16 cellular contexts compared by ENCODE assay signal in genomic region chr18:79915161-79916127, GRCh38. TPM values are rescaled to one million over a fixed set of nuclear protein-coding genes. Genes with fewer than 3 reads are reported as not detected.
DNase-seq lines count a peak whose midpoint lies in the region; ATAC-seq, FAIRE-seq and TF ChIP-seq lines count a peak whose summit lies in the region.
"Had no signal": no experiment of that assay in that cellular context is flagged by ENCODE, and none has a peak within 500 bp of the region (broad histone marks: within the 10 kb centered on the region; RNA-seq: fewer than 3 reads in every experiment).

No MANE protein-coding gene starts in this region.

- TF ChIP-seq CTCF in GM12878 (IDR thresholded peaks at IDR 0.05 in 2 of 3, conservative IDR thresholded peaks at IDR 0.05 in 1 of 3; ENCODE audit: control insufficient read depth in 2 of 3, extremely low read depth in 1 of 3, insufficient read depth in 1 of 3, low read depth in 3 of 3, low read length in 3 of 3): no peak
- TF ChIP-seq CTCF in testis (IDR thresholded peaks at IDR 0.05): no peak
- TF ChIP-seq CTCF in ascending aorta (IDR thresholded peaks at IDR 0.05): no peak

- H2AFZ ChIP-seq in GM12878 (ENCODE audit: control insufficient read depth, low read depth, low read length): no peak overlapping the region

- H3K36me3 ChIP-seq in GM12878 (ENCODE audit: control insufficient read depth in 2 of 2, insufficient read depth in 2 of 2, low read length in 1 of 2) (peaks cover 0 to 23% of the 10 kb centered on the region in 2 experiments; a peak in 3 of 4 replicates), testis (ENCODE audit: low read depth, missing control alignments) (no peaks in the 10 kb centered on the region), ascending aorta (peaks cover 34 to 68% of the 10 kb centered on the region in 2 donors)

- no peak overlapping the region for H3K9ac ChIP-seq in GM12878 (ENCODE audit: control insufficient read depth, insufficient read depth, low read length)

- no peaks in the 10 kb centered on the region for H4K20me1 ChIP-seq in GM12878 (ENCODE audit: control insufficient read depth, insufficient read depth)

- no peak overlapping the region for H3K4me2 ChIP-seq in GM12878 (ENCODE audit: control insufficient read depth, insufficient read depth)

- no peaks in the 10 kb centered on the region for H3K27me3 Mint-ChIP-seq in activated naive CD8-positive, alpha-beta T cell treated with anti-CD3 and anti-CD28 coated beads, Interleukin-2, amount 10 ng/mL, durations not matched to agents 7 days and 5 days
- H3K27me3 Mint-ChIP-seq in activated naive CD8-positive, alpha-beta T cell treated with anti-CD3 and anti-CD28 coated beads, Interleukin-2, amount 50 U/mL, for 24 hours: no peaks in the 10 kb centered on the region

- H3K27ac ChIP-seq in GM12878 (ENCODE audit: control insufficient read depth, insufficient read depth) (no peak overlapping the region), testis (no peak overlapping the region), ascending aorta (no peak overlapping the region)
- H3K27ac ChIP-seq: right lobe of liver, VCaP had no signal

- DNase-seq in activated naive CD8-positive, alpha-beta T cell treated with anti-CD3 and anti-CD28 coated beads, Interleukin-2, amount 10 ng/mL, durations not matched to agents 7 days and 5 days: peak; percentile 28
- DNase-seq in activated naive CD8-positive, alpha-beta T cell treated with anti-CD3 and anti-CD28 coated beads, Interleukin-2, amount 50 U/mL, for 24 hours: no peak
- DNase-seq in GM12878 (ENCODE audit: low read depth, low spot score): no peak
- no peak for DNase-seq in left lobe of liver (ENCODE audit: low spot score)
- peak; percentile 13 for DNase-seq in testis
- DNase-seq in activated T-cell treated with anti-CD3 and anti-CD28 coated beads, Interleukin-2, amount 50 U/mL, for 48 hours: no peak
- no peak for DNase-seq in ascending aorta (ENCODE audit: low spot score in 2 of 2)
- no peak for DNase-seq in NCI-H526 (lab: John Stamatoyannopoulos, UW)
- DNase-seq: Caco-2; left cardiac atrium; right lobe of liver; stimulated activated CD4-positive, alpha-beta T cell treated with anti-CD3 and anti-CD28 coated beads, Interleukin-4, amount 100 ng/mL, for 24 hours had no signal

- no peak for TF ChIP-seq EP300 in GM12878 (IDR thresholded peaks at IDR 0.05; ENCODE audit: borderline replicate concordance in 1 of 2, control insufficient read depth in 1 of 2, low read depth in 2 of 2, low read length in 2 of 2)

- peaks cover 45% of the 10 kb centered on the region for H3K36me3 Mint-ChIP-seq in activated naive CD8-positive, alpha-beta T cell treated with anti-CD3 and anti-CD28 coated beads, Interleukin-2, amount 10 ng/mL, durations not matched to agents 7 days and 5 days
- H3K36me3 Mint-ChIP-seq in activated naive CD8-positive, alpha-beta T cell treated with anti-CD3 and anti-CD28 coated beads, Interleukin-2, amount 50 U/mL, for 24 hours (ENCODE audit: low read depth): peaks cover 23% of the 10 kb centered on the region

- peaks cover 5% of the 10 kb centered on the region; the same call in 1 of the 3 replicates for H3K9me3 ChIP-seq in GM12878 (replicated peaks; ENCODE audit: control insufficient read depth, insufficient read depth, low read length)
- H3K9me3 ChIP-seq in testis: no peaks in the 10 kb centered on the region
- H3K9me3 ChIP-seq in ascending aorta: no peaks in the 10 kb centered on the region
- H3K9me3 ChIP-seq: Caco-2, right lobe of liver had no signal

- H3K9me3 Mint-ChIP-seq in activated naive CD8-positive, alpha-beta T cell treated with anti-CD3 and anti-CD28 coated beads, Interleukin-2, amount 10 ng/mL, durations not matched to agents 7 days and 5 days: peaks cover under 1% of the 10 kb centered on the region
- H3K9me3 Mint-ChIP-seq in activated naive CD8-positive, alpha-beta T cell treated with anti-CD3 and anti-CD28 coated beads, Interleukin-2, amount 50 U/mL, for 24 hours: no peaks in the 10 kb centered on the region

- in situ Hi-C loops in GM12878 (cut with MboI): no loop called here

- 93% methylated on average over 40 of the region's 50 CpGs for WGBS in GM12878 (ENCODE audit: insufficient coverage, insufficient replicate concordance, low lambda C conversion rate, missing lambda C conversion rate)
- 91 to 92% methylated on average over 27 to 50 of the region's 50 CpGs for WGBS in testis, 2 donors

- H3K4me3 ChIP-seq in GM12878 (no peak overlapping the region), testis (no peak overlapping the region), ascending aorta (no peak overlapping the region)
- H3K4me3 ChIP-seq: right lobe of liver had no signal

- H3K4me1 ChIP-seq in GM12878 (ENCODE audit: control insufficient read depth, insufficient read depth, low read length) (no peaks in the 10 kb centered on the region), testis (no peaks in the 10 kb centered on the region), ascending aorta (no peaks in the 10 kb centered on the region)
- H3K4me1 ChIP-seq: Caco-2, right lobe of liver had no signal

- CTCF ChIA-PET in GM12878 (lab: Yijun Ruan, JAX): no interaction called here

- peaks cover 27% of the 10 kb centered on the region for H3K4me1 Mint-ChIP-seq in activated naive CD8-positive, alpha-beta T cell treated with anti-CD3 and anti-CD28 coated beads, Interleukin-2, amount 10 ng/mL, durations not matched to agents 7 days and 5 days
- H3K4me1 Mint-ChIP-seq in activated naive CD8-positive, alpha-beta T cell treated with anti-CD3 and anti-CD28 coated beads, Interleukin-2, amount 50 U/mL, for 24 hours: peaks cover 28% of the 10 kb centered on the region

- H3K27ac Mint-ChIP-seq in activated naive CD8-positive, alpha-beta T cell treated with anti-CD3 and anti-CD28 coated beads, Interleukin-2, amount 10 ng/mL, durations not matched to agents 7 days and 5 days: no peak overlapping the region
- no peak overlapping the region for H3K27ac Mint-ChIP-seq in activated naive CD8-positive, alpha-beta T cell treated with anti-CD3 and anti-CD28 coated beads, Interleukin-2, amount 50 U/mL, for 24 hours

- peak; percentile 36; the same call in 1 of the 2 replicates for TF ChIP-seq POLR2A in GM12878 (IDR thresholded peaks at IDR 0.05; ENCODE audit: low read depth, low read length)
- no peak for TF ChIP-seq POLR2A in testis (IDR thresholded peaks at IDR 0.05)

- H3K27me3 ChIP-seq in GM12878 (replicated peaks in 1 of 2; ENCODE audit: control insufficient read depth in 2 of 2, insufficient read depth in 2 of 2, low read length in 1 of 2) (no peaks in the 10 kb centered on the region), testis (no peaks in the 10 kb centered on the region), ascending aorta (no peaks in the 10 kb centered on the region)
- H3K27me3 ChIP-seq: right lobe of liver had no signal

- H3K79me2 ChIP-seq in GM12878 (ENCODE audit: control insufficient read depth, insufficient read depth, low read length): no peaks in the 10 kb centered on the region

- ATAC-seq in activated naive CD8-positive, alpha-beta T cell treated with anti-CD3 and anti-CD28 coated beads, Interleukin-2, amount 10 ng/mL, durations not matched to agents 7 days and 5 days (ENCODE audit: low read depth): no peak
- ATAC-seq in activated naive CD8-positive, alpha-beta T cell treated with anti-CD3 and anti-CD28 coated beads, Interleukin-2, amount 50 U/mL, for 24 hours: no peak
- ATAC-seq in GM12878: no peak
- ATAC-seq in left lobe of liver: peak; percentile 5
- ATAC-seq: esophagus mucosa had no signal

- SMC1A ChIA-PET in GM12878 (lab: Charles Lee; ENCODE audit: uncharacterized antibody, unreplicated experiment): no interaction called here

- no peak for FAIRE-seq in GM12878 (lab: Jason Lieb, UNC)
- FAIRE-seq: colon, H54 had no signal

- no TSS peak for BruUV-seq in GM12878 (replicated peaks; lab: Mats Ljungman, UMichigan)

- RAD21 ChIA-PET in GM12878 (lab: Charles Lee; ENCODE audit: unreplicated experiment): no interaction called here

- POLR2A ChIA-PET in activated naive CD8-positive, alpha-beta T cell treated with anti-CD3 and anti-CD28 coated beads, Interleukin-2, amount 10 ng/mL, durations not matched to agents 7 days and 5 days (lab: Charles Lee): no interaction called here
- POLR2A ChIA-PET in GM12878 (lab: Charles Lee): no interaction called here

- no peak for TF ChIP-seq RAD21 in GM12878 (IDR thresholded peaks at IDR 0.05; ENCODE audit: insufficient read depth, low read depth, low read length)

- no peak overlapping the region for H3K4me3 Mint-ChIP-seq in activated naive CD8-positive, alpha-beta T cell treated with anti-CD3 and anti-CD28 coated beads, Interleukin-2, amount 10 ng/mL, durations not matched to agents 7 days and 5 days
- H3K4me3 Mint-ChIP-seq in activated naive CD8-positive, alpha-beta T cell treated with anti-CD3 and anti-CD28 coated beads, Interleukin-2, amount 50 U/mL, for 24 hours: no peak overlapping the region

- intact Hi-C loops in GM12878 (cut with micrococcal nuclease; ENCODE audit: unreplicated experiment) (no loop called here), testis (cut with DNase I; ENCODE audit: low total_unique reads) (no loop called here), ascending aorta (cut with DNase I) (no loop called here)

RNA-seq across cellular contexts. Expression of gene SLC66A2, which starts 36.0 kb away (rescaled TPM):
- 10 to 100 TPM; 29.0 to 29.2 TPM for total RNA-seq in activated naive CD8-positive, alpha-beta T cell treated with anti-CD3 and anti-CD28 coated beads, Interleukin-2, amount 10 ng/mL, durations not matched to agents 7 days and 5 days
- 51.8 and 53.7 TPM in 2 replicates for total RNA-seq in GM12878 (2013; cell fraction: nucleolus; rRNA removed)
- 36.7 and 40.2 TPM in 2 replicates for total RNA-seq in GM12878 (2014; rRNA removed)
- total RNA-seq in GM12878 (2014; rRNA removed; fragmentation: Illumina TruSeq; extraction: Trizol): 12.3 TPM in 2 replicates
- total RNA-seq in GM12878 (2021): 41.0 and 42.5 TPM in 2 replicates
- 9.6 TPM for polyA plus RNA-seq in GM12878 (2011; ENCODE audit: low read depth)
- 9.4 and 17.3 TPM in 2 replicates for polyA plus RNA-seq in GM12878 (2011; rRNA removed)
- 36.4 and 51.0 TPM in 2 replicates for polyA plus RNA-seq in GM12878 (2011; cell fraction: cytosol; rRNA removed)
- 60.7 and 67.9 TPM in 2 replicates for polyA plus RNA-seq in GM12878 (2011; cell fraction: nucleus; rRNA removed)
- 30.5 and 32.0 TPM in 2 replicates for polyA plus RNA-seq in GM12878 (2012)
- polyA plus RNA-seq in GM12878 (2014; fragmentation: Illumina TruSeq; extraction: Trizol): 1.2 and 5.9 TPM in 2 replicates
- 1 to 10 TPM in 1 of 2 experiments, under 1 TPM in 1; 0.69 to 2.7 TPM for polyA plus RNA-seq in GM12878 (2014; fragmentation: Nextera tagmentation; extraction: Ambion mirVana)
- polyA plus RNA-seq in GM12878 (2014; rRNA removed): 42.5 and 44.3 TPM in 2 replicates
- 10 to 100 TPM in 1 of 2 experiments, 1 to 10 TPM in 1; 3.6 to 23.1 TPM for polyA plus RNA-seq in GM12878 (2016; fragmentation: Nextera tagmentation; extraction: Ambion mirVana)
- polyA minus RNA-seq in GM12878 (2011; rRNA and poly(A)+ RNA removed): 16.0 and 36.0 TPM in 2 replicates
- 8.4 and 17.6 TPM in 2 replicates for polyA minus RNA-seq in GM12878 (2011; cell fraction: cytosol; rRNA and poly(A)+ RNA removed)
- 17.9 and 22.3 TPM in 2 replicates for polyA minus RNA-seq in GM12878 (2011; cell fraction: nucleus; rRNA and poly(A)+ RNA removed)
- 140 TPM for total RNA-seq in left lobe of liver
- 100 to 1,000 TPM in 1 of 2 donors, 10 to 100 TPM in 1; 87.0 to 143 TPM for total RNA-seq in testis
- polyA plus RNA-seq in testis (ENCODE audit: insufficient read depth, low read depth, low replicate concordance): 72.5 TPM
- total RNA-seq in ascending aorta: 52.9 TPM

RNA-seq across cellular contexts. Expression of gene HSBP1L1, which starts 49.0 kb away (rescaled TPM):
- total RNA-seq in activated naive CD8-positive, alpha-beta T cell treated with anti-CD3 and anti-CD28 coated beads, Interleukin-2, amount 10 ng/mL, durations not matched to agents 7 days and 5 days: 10 to 100 TPM; 14.0 to 18.0 TPM
- 1.6 TPM in 1 of 2 replicates, not detected in the other for total RNA-seq in GM12878 (2013; cell fraction: nucleolus; rRNA removed)
- 10.1 and 12.8 TPM in 2 replicates for total RNA-seq in GM12878 (2014; rRNA removed)
- total RNA-seq in GM12878 (2014; rRNA removed; fragmentation: Illumina TruSeq; extraction: Trizol): 6.7 TPM in 2 replicates
- total RNA-seq in GM12878 (2021): 4.9 and 5.7 TPM in 2 replicates
- 16.2 TPM for polyA plus RNA-seq in GM12878 (2011; ENCODE audit: low read depth)
- 0.14 TPM in 1 of 2 replicates, not detected in the other for polyA plus RNA-seq in GM12878 (2011; rRNA removed)
- polyA plus RNA-seq in GM12878 (2011; cell fraction: cytosol; rRNA removed): 0.12 and 0.20 TPM in 2 replicates
- polyA plus RNA-seq in GM12878 (2011; cell fraction: nucleus; rRNA removed): 0.10 and 0.13 TPM in 2 replicates
- polyA plus RNA-seq in GM12878 (2012): 16.8 and 20.4 TPM in 2 replicates
- 7.0 and 7.7 TPM in 2 replicates for polyA plus RNA-seq in GM12878 (2014; fragmentation: Illumina TruSeq; extraction: Trizol)
- 1 to 10 TPM in 1 of 2 experiments, under 1 TPM in 1; 0.97 to 2.1 TPM for polyA plus RNA-seq in GM12878 (2014; fragmentation: Nextera tagmentation; extraction: Ambion mirVana)
- polyA plus RNA-seq in GM12878 (2014; rRNA removed): 13.4 and 14.0 TPM in 2 replicates
- polyA plus RNA-seq in GM12878 (2016; fragmentation: Nextera tagmentation; extraction: Ambion mirVana): 1 to 10 TPM; 6.9 to 9.1 TPM
- not detected in 2 replicates for polyA minus RNA-seq in GM12878 (2011; rRNA and poly(A)+ RNA removed)
- polyA minus RNA-seq in GM12878 (2011; cell fraction: cytosol; rRNA and poly(A)+ RNA removed): not detected in 2 replicates
- 0.60 TPM in 1 of 2 replicates, not detected in the other for polyA minus RNA-seq in GM12878 (2011; cell fraction: nucleus; rRNA and poly(A)+ RNA removed)
- total RNA-seq in left lobe of liver: 20.2 TPM
- 1 to 10 TPM; 5.0 to 6.6 TPM for total RNA-seq in testis
- 6.0 TPM for polyA plus RNA-seq in testis (ENCODE audit: insufficient read depth, low read depth, low replicate concordance)
- total RNA-seq in ascending aorta: 1.3 TPM

Comparison
In these comparisons a context has a peak if more than half of its experiments do, and no peak if none do; other contexts are left out.
1. DNase-seq: peak in activated naive CD8-positive, alpha-beta T cell treated with anti-CD3 and anti-CD28 coated beads, Interleukin-2, amount 10 ng/mL, durations not matched to agents 7 days and 5 days (single experiment) and testis (single experiment); none in activated naive CD8-positive, alpha-beta T cell treated with anti-CD3 and anti-CD28 coated beads, Interleukin-2, amount 50 U/mL, for 24 hours (single experiment), GM12878 (single experiment), left lobe of liver (single experiment), activated T-cell treated with anti-CD3 and anti-CD28 coated beads, Interleukin-2, amount 50 U/mL, for 48 hours (0 of 2), ascending aorta (0 of 2) and NCI-H526 (0 of 2).